ENCODE assay signal across 11 cellular contexts in genomic region chr7:132771301-132771730, GRCh38.
DNase-seq lines count a peak whose midpoint lies in the region; ATAC-seq, FAIRE-seq and TF ChIP-seq lines count a peak whose summit lies in the region.
"Had no signal": no experiment of that assay in that cellular context is flagged by ENCODE, and none has a peak within 500 bp of the region (broad histone marks: within the 10 kb centered on the region; RNA-seq: fewer than 3 reads in every experiment).

No MANE protein-coding gene starts in this region.

- no peak overlapping the region for H2BK12ac ChIP-seq in H1 (ENCODE audit: low read depth, low read length)

- H3K18ac ChIP-seq in H1 (ENCODE audit: extremely low read depth, low read length): no peak overlapping the region

- no peak overlapping the region for H3K23ac ChIP-seq in H1 (ENCODE audit: insufficient read length)

- no peak; a peak in 1 of 4 replicates for TF ChIP-seq RAD21 in H1 (IDR thresholded peaks at IDR 0.05 in 1 of 2, conservative IDR thresholded peaks at IDR 0.05 in 1 of 2; ENCODE audit: low read depth in 2 of 2, low read length in 2 of 2)

- H3K36me3 Mint-ChIP-seq in activated CD8-positive, alpha-beta T cell treated with anti-CD3 and anti-CD28 coated beads, Interleukin-2, amount 10 ng/mL, durations not matched to agents 7 days and 5 days (ENCODE audit: low read depth): no peaks in the 10 kb centered on the region

- H3K56ac ChIP-seq in H1 (replicated peaks; ENCODE audit: insufficient read length, low read depth, low read length): no peak overlapping the region

- no peak overlapping the region for H2BK5ac ChIP-seq in H1 (ENCODE audit: low read depth, low read length)

- H2AK5ac ChIP-seq in H1 (ENCODE audit: low read depth, low read length): no peak overlapping the region

- intact Hi-C loops in lower lobe of right lung (cut with DNase I): no loop called here

- TF ChIP-seq CTCF in H1 (IDR thresholded peaks at IDR 0.05; ENCODE audit: control extremely low read depth in 1 of 3, insufficient read depth in 1 of 3, low read depth in 1 of 3, low read length in 3 of 3): peak in 1 of 3 experiments; percentile 8; a peak in 1 of 4 replicates
- TF ChIP-seq CTCF in lower lobe of right lung (IDR thresholded peaks at IDR 0.05): no peak

- H4K20me1 ChIP-seq in H1 (replicated peaks in 1 of 2; ENCODE audit: control insufficient read depth in 1 of 2, insufficient read depth in 2 of 2, low read length in 2 of 2): no peaks in the 10 kb centered on the region

- 97% methylated on average over 6 of the region's 6 CpGs; no CpG with 5 or more reads in 1 of the 2 experiments for WGBS in H1 (ENCODE audit: extremely low coverage in 1 of 2, insufficient coverage in 1 of 2, insufficient read length in 1 of 2, insufficient replicate concordance in 2 of 2, low coverage in 1 of 2, low lambda C conversion rate in 2 of 2, missing lambda C conversion rate in 1 of 2), 2 experiments
- 11% methylated on average over 6 of the region's 6 CpGs for WGBS in thymus

- FAIRE-seq in H1 (lab: Jason Lieb, UNC): no peak

- H3K27me3 ChIP-seq in H1 (replicated peaks in 1 of 4; ENCODE audit: control insufficient read depth in 3 of 4, extremely low read depth in 1 of 4, insufficient read depth in 3 of 4, low read length in 3 of 4) (no peaks in the 10 kb centered on the region), thymus (ENCODE audit: control insufficient read depth, insufficient read depth) (no peaks in the 10 kb centered on the region), lower lobe of right lung (ENCODE audit: low read depth) (no peaks in the 10 kb centered on the region)
- H3K27me3 ChIP-seq: Peyer's patch had no signal

- peak overlapping the region; percentile 74 for H3K27ac Mint-ChIP-seq in activated CD8-positive, alpha-beta T cell treated with anti-CD3 and anti-CD28 coated beads, Interleukin-2, amount 10 ng/mL, durations not matched to agents 7 days and 5 days
- H3K27ac Mint-ChIP-seq: nephron progenitor cell had no signal

- H2BK15ac ChIP-seq in H1 (ENCODE audit: low read length): no peak overlapping the region

- H3K9me3 Mint-ChIP-seq in activated CD8-positive, alpha-beta T cell treated with anti-CD3 and anti-CD28 coated beads, Interleukin-2, amount 10 ng/mL, durations not matched to agents 7 days and 5 days (ENCODE audit: insufficient read depth): peaks cover 15% of the 10 kb centered on the region

- peaks cover 15% of the 10 kb centered on the region for H3K4me1 Mint-ChIP-seq in activated CD8-positive, alpha-beta T cell treated with anti-CD3 and anti-CD28 coated beads, Interleukin-2, amount 10 ng/mL, durations not matched to agents 7 days and 5 days (ENCODE audit: low read depth)
- H3K4me1 Mint-ChIP-seq: nephron progenitor cell had no signal

- H3K4ac ChIP-seq in H1 (replicated peaks; ENCODE audit: insufficient read length, low read depth, low read length): no peak overlapping the region

- no peak overlapping the region for H2BK20ac ChIP-seq in H1 (ENCODE audit: low read length)

- no peak overlapping the region for H3K27ac ChIP-seq in H1 (ENCODE audit: low read depth, low read length)
- peak overlapping the region; percentile 94 for H3K27ac ChIP-seq in thymus (ENCODE audit: low read depth)
- no peak overlapping the region for H3K27ac ChIP-seq in lower lobe of right lung
- H3K27ac ChIP-seq: Peyer's patch had no signal

- TF ChIP-seq EP300 in H1 (IDR thresholded peaks at IDR 0.05; ENCODE audit: borderline replicate concordance in 1 of 2, low read depth in 2 of 2, low read length in 2 of 2): no peak

- peak; percentile 79 for ATAC-seq in activated CD8-positive, alpha-beta T cell treated with anti-CD3 and anti-CD28 coated beads, Interleukin-2, amount 10 ng/mL, durations not matched to agents 7 days and 5 days
- ATAC-seq in HG03342 (IDR thresholded peaks at IDR 0.05; ENCODE audit: unreplicated experiment) (no peak), lower lobe of right lung (no peak)

- peak in 5 of 6 experiments; percentile 10 to 84 (median 74) for DNase-seq in stimulated activated naive CD4-positive, alpha-beta T cell (lab: John Stamatoyannopoulos, UW)
- DNase-seq in stimulated activated naive CD4-positive, alpha-beta T cell treated with Interleukin-2 at 50 U/mL for 16 hours (lab: John Stamatoyannopoulos, UW): no peak
- DNase-seq in activated CD8-positive, alpha-beta T cell treated with anti-CD3 and anti-CD28 coated beads, Interleukin-2, amount 10 ng/mL, durations not matched to agents 7 days and 5 days: peak; percentile 43
- no peak for DNase-seq in H1 (ENCODE audit: low read depth in 1 of 2, low spot score in 2 of 2)
- DNase-seq in iPS-NIHi11 (ENCODE audit: low spot score): no peak
- no peak for DNase-seq in lower lobe of right lung
- DNase-seq: NCI-H446 treated with DMSO at 0.1 percent for 48 hours, nephron progenitor cell, Peyer's patch had no signal

- H4K5ac ChIP-seq in H1 (ENCODE audit: insufficient read length, low read depth, low read length): no peak overlapping the region

- no peak overlapping the region for H4K8ac ChIP-seq in H1 (ENCODE audit: extremely low read depth, insufficient read depth, low read length)

- CTCF ChIA-PET in activated CD8-positive, alpha-beta T cell treated with anti-CD3 and anti-CD28 coated beads, Interleukin-2, amount 10 ng/mL, durations not matched to agents 7 days and 5 days (lab: Charles Lee): interaction anchor here (0.7 to 1.2 kb wide), 2 partner anchors 118 to 190 kb away, joined by 3 read pairs; no protein-coding TSS in a partner anchor
- CTCF ChIA-PET in H1 (lab: Charles Lee; ENCODE audit: partially characterized antibody): interaction anchor here (1.6 kb wide), 1 partner anchor 9 kb away, joined by 6 read pairs; no protein-coding TSS in a partner anchor

- no peak overlapping the region for H2BK120ac ChIP-seq in H1 (replicated peaks; ENCODE audit: low read depth, low read length)

- H3K9me3 ChIP-seq in H1 (ENCODE audit: insufficient read depth in 2 of 2, low read depth in 1 of 2, low read length in 1 of 2): peaks cover 0 to 3% of the 10 kb centered on the region in 2 experiments; a peak in 1 of 4 replicates
- H3K9me3 ChIP-seq in thymus (ENCODE audit: control insufficient read depth): no peaks in the 10 kb centered on the region
- H3K9me3 ChIP-seq in lower lobe of right lung: peaks cover 4% of the 10 kb centered on the region
- H3K9me3 ChIP-seq: Peyer's patch had no signal

- H3K79me1 ChIP-seq in H1 (ENCODE audit: low read depth, low read length): no peaks in the 10 kb centered on the region

- no peak overlapping the region for H4K91ac ChIP-seq in H1 (replicated peaks; ENCODE audit: insufficient read length, low read length)

- H3K27me3 Mint-ChIP-seq in activated CD8-positive, alpha-beta T cell treated with anti-CD3 and anti-CD28 coated beads, Interleukin-2, amount 10 ng/mL, durations not matched to agents 7 days and 5 days (ENCODE audit: low read depth): no peaks in the 10 kb centered on the region

- H3K4me3 Mint-ChIP-seq in activated CD8-positive, alpha-beta T cell treated with anti-CD3 and anti-CD28 coated beads, Interleukin-2, amount 10 ng/mL, durations not matched to agents 7 days and 5 days: no peak overlapping the region
- H3K4me3 Mint-ChIP-seq: nephron progenitor cell had no signal

- POLR2A ChIA-PET in activated CD8-positive, alpha-beta T cell treated with anti-CD3 and anti-CD28 coated beads, Interleukin-2, amount 10 ng/mL, durations not matched to agents 7 days and 5 days (lab: Charles Lee): no interaction called here
- POLR2A ChIA-PET in H1 (lab: Charles Lee; ENCODE audit: partially characterized antibody): no interaction called here

- no peak overlapping the region for H3K14ac ChIP-seq in H1 (ENCODE audit: insufficient read length)

- no peak overlapping the region for H3K9ac ChIP-seq in H1 (replicated peaks in 1 of 4; ENCODE audit: extremely low read depth in 1 of 4, low read depth in 3 of 4, low read length in 3 of 4)

- H3K79me2 ChIP-seq in H1 (ENCODE audit: control insufficient read depth in 1 of 2, insufficient read depth in 2 of 2, low read length in 2 of 2): no peaks in the 10 kb centered on the region

- H2AFZ ChIP-seq in H1 (ENCODE audit: low read length): peak overlapping the region; percentile 20; the same call in 1 of the 2 replicates

- H3K4me2 ChIP-seq in H1 (ENCODE audit: insufficient read depth in 1 of 2, low read depth in 2 of 2, low read length in 2 of 2): no peak overlapping the region

- H3K4me3 ChIP-seq in H1 (ENCODE audit: extremely low read depth in 1 of 4, insufficient read depth in 2 of 4, low read depth in 3 of 4, low read length in 4 of 4) (no peak overlapping the region), thymus (ENCODE audit: low read length) (no peak overlapping the region), lower lobe of right lung (no peak overlapping the region)
- H3K4me3 ChIP-seq: Peyer's patch had no signal

- H3K36me3 ChIP-seq in H1 (ENCODE audit: control insufficient read depth in 2 of 4, insufficient read depth in 4 of 4, low read length in 3 of 4) (no peaks in the 10 kb centered on the region), thymus (ENCODE audit: control insufficient read depth, insufficient read depth) (no peaks in the 10 kb centered on the region), lower lobe of right lung (no peaks in the 10 kb centered on the region)
- H3K36me3 ChIP-seq: Peyer's patch had no signal

- peaks cover 0 to 4% (median 2%) of the 10 kb centered on the region in 4 experiments; a peak in 2 of 7 replicates for H3K4me1 ChIP-seq in H1 (replicated peaks in 1 of 4; ENCODE audit: control insufficient read depth in 3 of 4, insufficient read depth in 4 of 4, low read length in 3 of 4)
- peaks cover 5% of the 10 kb centered on the region for H3K4me1 ChIP-seq in thymus (ENCODE audit: control insufficient read depth, insufficient read depth, low read length)
- no peaks in the 10 kb centered on the region for H3K4me1 ChIP-seq in lower lobe of right lung
- H3K4me1 ChIP-seq: Peyer's patch had no signal

- no peak for TF ChIP-seq POLR2A in H1 (IDR thresholded peaks at IDR 0.05; ENCODE audit: control extremely low read depth in 1 of 2, low read depth in 2 of 2, low read length in 2 of 2)

- no peaks in the 10 kb centered on the region for H3K23me2 ChIP-seq in H1 (ENCODE audit: low read depth, low read length)

TF ChIP-seq in H1, 55 proteins besides CTCF, POLR2A, EP300 and RAD21:
- TF ChIP-seq USF2 (IDR thresholded peaks at IDR 0.05; ENCODE audit: low read length) (no peak), RFX5 (IDR thresholded peaks at IDR 0.05; ENCODE audit: borderline replicate concordance, low read depth, low read length) (no peak), CBX8 (IDR thresholded peaks at IDR 0.05; ENCODE audit: borderline replicate concordance, low read depth, low read length) (no peak), ASH2L (IDR thresholded peaks at IDR 0.05; ENCODE audit: low read length) (no peak), SAP30 (IDR thresholded peaks at IDR 0.05; ENCODE audit: insufficient read depth, insufficient replicate concordance, low read length) (no peak)

Comparison
In these comparisons a context has a peak if more than half of its experiments do, and no peak if none do; other contexts are left out.
1. DNase-seq: peak in stimulated activated naive CD4-positive, alpha-beta T cell (5 of 6) and activated CD8-positive, alpha-beta T cell treated with anti-CD3 and anti-CD28 coated beads, Interleukin-2, amount 10 ng/mL, durations not matched to agents 7 days and 5 days (single experiment); none in stimulated activated naive CD4-positive, alpha-beta T cell treated with Interleukin-2 at 50 U/mL for 16 hours (single experiment), H1 (0 of 2), iPS-NIHi11 (single experiment) and lower lobe of right lung (single experiment).